In the genomic region with DNA sequence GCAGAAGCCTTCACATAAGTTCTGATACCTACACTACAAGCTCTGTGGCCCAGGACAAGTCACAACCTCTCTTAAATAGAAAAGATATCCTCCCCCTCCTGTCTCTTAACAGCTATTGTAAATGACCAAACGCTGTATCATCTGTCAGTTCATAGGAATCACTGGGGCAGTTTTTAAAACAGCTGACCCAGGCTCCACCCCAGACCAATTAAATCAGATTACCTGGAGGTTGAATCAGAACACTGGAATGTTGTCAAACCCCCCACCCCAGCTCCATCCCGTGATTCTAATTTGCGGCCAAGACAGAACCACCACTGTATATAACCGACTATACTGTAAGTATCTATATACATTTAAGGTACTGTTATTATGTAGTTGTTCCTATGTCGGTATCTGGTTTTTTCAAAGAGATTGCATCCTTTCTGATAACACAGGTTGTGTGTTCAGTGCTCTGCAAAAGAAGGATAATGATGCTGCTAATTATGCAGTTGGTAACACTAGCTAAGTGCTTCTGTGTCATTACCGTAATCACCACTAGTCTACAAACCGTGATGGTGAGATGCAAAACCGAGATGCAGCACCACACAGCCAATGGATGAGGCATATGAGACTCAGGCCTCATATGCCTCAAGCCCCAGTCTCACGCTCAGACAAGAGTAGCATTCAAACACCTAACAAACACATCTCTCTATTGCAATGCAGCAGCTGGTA, we compare ENCODE assay signal across 11 cellular contexts. TPM values are rescaled to one million over a fixed set of nuclear protein-coding genes. Genes with fewer than 3 reads are reported as not detected.
DNase-seq lines count a peak whose midpoint lies in the region; ATAC-seq and TF ChIP-seq lines count a peak whose summit lies in the region.
"Had no signal": no experiment of that assay in that cellular context is flagged by ENCODE, and none has a peak within 500 bp of the region (broad histone marks: within the 10 kb centered on the region; RNA-seq: fewer than 3 reads in every experiment).

No MANE protein-coding gene starts in this region.

- 82% methylated on average over 9 of the region's 9 CpGs for WGBS in liver

- peak overlapping the region; percentile 75 to 76 for H3K27ac ChIP-seq in liver (ENCODE audit: low read depth in 1 of 2, low read length in 2 of 2)

- ATAC-seq in HG02623 (IDR thresholded peaks at IDR 0.05; ENCODE audit: unreplicated experiment) (no peak), HG02588 (IDR thresholded peaks at IDR 0.05; ENCODE audit: unreplicated experiment) (no peak)

- no peak for TF ChIP-seq RAD21 in liver (IDR thresholded peaks at IDR 0.05)

- DNase-seq in AG10803 (ENCODE audit: low read depth) (no peak), HT-29 (ENCODE audit: low spot score) (peak; percentile 82), adipocyte (ENCODE audit: low read depth) (peak; percentile 11), NCI-H1105 (lab: John Stamatoyannopoulos, UW) (no peak), foreskin fibroblast (no peak)
- DNase-seq: CD4-positive, CD25-positive, alpha-beta regulatory T cell; NCI-H226 had no signal

- H3K9ac ChIP-seq in adipocyte (ENCODE audit: low read length) (no peak overlapping the region), liver (ENCODE audit: low read depth in 1 of 2, low read length in 2 of 2) (no peak overlapping the region)

- peaks cover 5% of the 10 kb centered on the region for H3K9me3 ChIP-seq in adipocyte (ENCODE audit: control insufficient read depth, low read length)
- H3K9me3 ChIP-seq in liver (ENCODE audit: control insufficient read depth in 4 of 4, low read length in 3 of 4), result no peaks in the 10 kb centered on the region

- TF ChIP-seq CTCF in AG10803 (conservative IDR thresholded peaks at IDR 0.05; ENCODE audit: low read length) (0 out of 2 replicates have a peak, but pooled peaks have one; percentile 7), liver (IDR thresholded peaks at IDR 0.05; ENCODE audit: low read depth, low read length, missing input control) (no peak), foreskin fibroblast (IDR thresholded peaks at IDR 0.05; ENCODE audit: low read depth, low read length) (no peak)

- H3K27me3 ChIP-seq in adipocyte (replicated peaks; ENCODE audit: control insufficient read depth, insufficient read depth, low read length) (peaks cover 12% of the 10 kb centered on the region), liver (ENCODE audit: control insufficient read depth in 4 of 4, insufficient read depth in 4 of 4, low read length in 3 of 4) (no peaks in the 10 kb centered on the region)

- no peak overlapping the region for H3K4me3 ChIP-seq in AG10803 (ENCODE audit: low read length)
- no peak overlapping the region for H3K4me3 ChIP-seq in adipocyte (ENCODE audit: low read length)
- H3K4me3 ChIP-seq in liver (ENCODE audit: low read depth in 1 of 3, low read length in 3 of 3), result no peak overlapping the region
- H3K4me3 ChIP-seq in foreskin fibroblast (ENCODE audit: low read depth in 1 of 2, low read length in 2 of 2), result peak overlapping the region in 1 of 2 donors; percentile 65
- H3K4me3 ChIP-seq: HAP-1 had no signal

- peaks cover 17% of the 10 kb centered on the region for H3K4me1 ChIP-seq in adipocyte (ENCODE audit: control insufficient read depth, insufficient read depth, low read length)
- H3K4me1 ChIP-seq in liver (ENCODE audit: control insufficient read depth in 4 of 4, insufficient read depth in 4 of 4, low read length in 3 of 4), result peaks cover 18 to 60% (median 45%) of the 10 kb centered on the region in 4 donors

- H3K36me3 ChIP-seq in adipocyte (ENCODE audit: control insufficient read depth, insufficient read depth, low read length, severe bottlenecking) (no peaks in the 10 kb centered on the region), liver (ENCODE audit: control insufficient read depth in 4 of 4, insufficient read depth in 3 of 4, low read depth in 1 of 4, low read length in 3 of 4) (no peaks in the 10 kb centered on the region)

TF ChIP-seq in liver, 16 proteins besides CTCF, POLR2A, EP300 and RAD21:
- TF ChIP-seq, protein P1, sequence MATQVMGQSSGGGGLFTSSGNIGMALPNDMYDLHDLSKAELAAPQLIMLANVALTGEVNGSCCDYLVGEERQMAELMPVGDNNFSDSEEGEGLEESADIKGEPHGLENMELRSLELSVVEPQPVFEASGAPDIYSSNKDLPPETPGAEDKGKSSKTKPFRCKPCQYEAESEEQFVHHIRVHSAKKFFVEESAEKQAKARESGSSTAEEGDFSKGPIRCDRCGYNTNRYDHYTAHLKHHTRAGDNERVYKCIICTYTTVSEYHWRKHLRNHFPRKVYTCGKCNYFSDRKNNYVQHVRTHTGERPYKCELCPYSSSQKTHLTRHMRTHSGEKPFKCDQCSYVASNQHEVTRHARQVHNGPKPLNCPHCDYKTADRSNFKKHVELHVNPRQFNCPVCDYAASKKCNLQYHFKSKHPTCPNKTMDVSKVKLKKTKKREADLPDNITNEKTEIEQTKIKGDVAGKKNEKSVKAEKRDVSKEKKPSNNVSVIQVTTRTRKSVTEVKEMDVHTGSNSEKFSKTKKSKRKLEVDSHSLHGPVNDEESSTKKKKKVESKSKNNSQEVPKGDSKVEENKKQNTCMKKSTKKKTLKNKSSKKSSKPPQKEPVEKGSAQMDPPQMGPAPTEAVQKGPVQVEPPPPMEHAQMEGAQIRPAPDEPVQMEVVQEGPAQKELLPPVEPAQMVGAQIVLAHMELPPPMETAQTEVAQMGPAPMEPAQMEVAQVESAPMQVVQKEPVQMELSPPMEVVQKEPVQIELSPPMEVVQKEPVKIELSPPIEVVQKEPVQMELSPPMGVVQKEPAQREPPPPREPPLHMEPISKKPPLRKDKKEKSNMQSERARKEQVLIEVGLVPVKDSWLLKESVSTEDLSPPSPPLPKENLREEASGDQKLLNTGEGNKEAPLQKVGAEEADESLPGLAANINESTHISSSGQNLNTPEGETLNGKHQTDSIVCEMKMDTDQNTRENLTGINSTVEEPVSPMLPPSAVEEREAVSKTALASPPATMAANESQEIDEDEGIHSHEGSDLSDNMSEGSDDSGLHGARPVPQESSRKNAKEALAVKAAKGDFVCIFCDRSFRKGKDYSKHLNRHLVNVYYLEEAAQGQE (IDR thresholded peaks at IDR 0.05), result no peak
- TF ChIP-seq EGR1 (IDR thresholded peaks at IDR 0.05; ENCODE audit: low read depth in 2 of 2), result no peak
- no peak for TF ChIP-seq FOXA1 (IDR thresholded peaks at IDR 0.05)
- TF ChIP-seq TAF1 (conservative IDR thresholded peaks at IDR 0.05), result no peak
- TF ChIP-seq HNF4G (IDR thresholded peaks at IDR 0.05), result no peak
- no peak for TF ChIP-seq ATF3 (IDR thresholded peaks at IDR 0.05)
- TF ChIP-seq GABPA (IDR thresholded peaks at IDR 0.05 in 1 of 2, conservative IDR thresholded peaks at IDR 0.05 in 1 of 2), result no peak
- TF ChIP-seq NR2F2 (IDR thresholded peaks at IDR 0.05), result no peak
- no peak for TF ChIP-seq FOXA2 (IDR thresholded peaks at IDR 0.05)
- no peak for TF ChIP-seq SP1 (IDR thresholded peaks at IDR 0.05)
TF ChIP-seq in liver: peak in this region for 0.

RNA-seq across cellular contexts. Expression of gene TNS3, which starts 47.4 kb away (rescaled TPM):
- 32.2 and 45.2 TPM in 2 replicates for total RNA-seq in HT-29 (2014; rRNA removed; shearing (Covaris generic))
- total RNA-seq in liver, result 100 to 1,000 TPM in 1 of 2 donors, 10 to 100 TPM in 1; 27.8 to 100 TPM
- 10 to 100 TPM; 16.8 to 31.2 TPM for polyA plus RNA-seq in liver
- polyA plus RNA-seq: CD4-positive, CD25-positive, alpha-beta regulatory T cell had no signal

Comparison
In these comparisons a context has a peak if more than half of its experiments do, and no peak if none do; other contexts are left out.
1. DNase-seq: peak in HT-29 (single experiment) and adipocyte (single experiment); none in AG10803 (single experiment), NCI-H1105 (single experiment) and foreskin fibroblast (0 of 2).